Comparison of ENCODE assay signal across 1 cellular context in genomic region chr16:85393674-85394510, GRCh38.
TF ChIP-seq lines count a peak whose summit lies in the region.

No MANE protein-coding gene starts in this region.

TF ChIP-seq in HepG2, 621 proteins besides CTCF, POLR2A, EP300 and RAD21 (continued from another document):
- no peak for TF ChIP-seq GMEB1 (CRISPR knock-in tag; IDR thresholded peaks at IDR 0.05; ENCODE audit: borderline replicate concordance)
- no peak; the same call in 1 of the 2 replicates for TF ChIP-seq KDM5B (CRISPR knock-in tag; IDR thresholded peaks at IDR 0.05; ENCODE audit: borderline replicate concordance)
- peak; percentile 88 for TF ChIP-seq ZBTB7B (CRISPR knock-in tag; IDR thresholded peaks at IDR 0.05)
- TF ChIP-seq MIER2 (CRISPR knock-in tag; IDR thresholded peaks at IDR 0.05), result no peak
- no peak for TF ChIP-seq HIC2 (CRISPR knock-in tag; IDR thresholded peaks at IDR 0.05; ENCODE audit: low read depth)
- 0 out of 2 replicates have a peak, but pooled peaks have one; percentile 53 for TF ChIP-seq CHCHD3 (CRISPR knock-in tag; IDR thresholded peaks at IDR 0.05)
- no peak for TF ChIP-seq SP1 (IDR thresholded peaks at IDR 0.05)
- TF ChIP-seq SP1 (CRISPR knock-in tag; IDR thresholded peaks at IDR 0.05), result peak; percentile 25; the same call in 1 of the 2 replicates
- TF ChIP-seq NFYC (CRISPR knock-in tag; IDR thresholded peaks at IDR 0.05), result no peak
- peak; percentile 49; the same call in 1 of the 2 replicates for TF ChIP-seq ZFP91 (CRISPR knock-in tag; IDR thresholded peaks at IDR 0.05; ENCODE audit: borderline replicate concordance)
- peak; percentile 68; the same call in 1 of the 2 replicates for TF ChIP-seq ZNF572 (CRISPR knock-in tag; IDR thresholded peaks at IDR 0.05)
- TF ChIP-seq ZNF788 (CRISPR knock-in tag; IDR thresholded peaks at IDR 0.05; ENCODE audit: borderline replicate concordance), result 0 out of 2 replicates have a peak, but pooled peaks have one; percentile 3
- TF ChIP-seq ZBTB38 (CRISPR knock-in tag; IDR thresholded peaks at IDR 0.05), result no peak
- peak; percentile 48; the same call in 1 of the 2 replicates for TF ChIP-seq HNF1B (CRISPR knock-in tag; IDR thresholded peaks at IDR 0.05)
- TF ChIP-seq ZNF296 (CRISPR knock-in tag; conservative IDR thresholded peaks at IDR 0.05), result no peak
- no peak for TF ChIP-seq NR0B2 (CRISPR knock-in tag; IDR thresholded peaks at IDR 0.05)
- TF ChIP-seq TAF15 (IDR thresholded peaks at IDR 0.05; ENCODE audit: low read depth, low read length, poor library complexity, severe bottlenecking), result peak; percentile 90
- no peak for TF ChIP-seq PCBP1 (IDR thresholded peaks at IDR 0.05; ENCODE audit: borderline replicate concordance, low read depth, low read length)
- no peak for TF ChIP-seq TRAFD1 (CRISPR knock-in tag; IDR thresholded peaks at IDR 0.05; ENCODE audit: borderline replicate concordance)
- no peak for TF ChIP-seq CHD4 (IDR thresholded peaks at IDR 0.05; ENCODE audit: borderline replicate concordance, low read length)
- TF ChIP-seq HOXA3 (CRISPR knock-in tag; IDR thresholded peaks at IDR 0.05), result peak; percentile 38; the same call in 1 of the 2 replicates
- peak; percentile 56 for TF ChIP-seq ZNF687 (CRISPR knock-in tag; IDR thresholded peaks at IDR 0.05)
- TF ChIP-seq FOXO4 (CRISPR knock-in tag; conservative IDR thresholded peaks at IDR 0.05), result no peak
- no peak for TF ChIP-seq ZNF281 (CRISPR knock-in tag; IDR thresholded peaks at IDR 0.05; ENCODE audit: borderline replicate concordance)
- no peak for TF ChIP-seq ZBTB43 (CRISPR knock-in tag; conservative IDR thresholded peaks at IDR 0.05)
- no peak for TF ChIP-seq ZBTB20 (CRISPR knock-in tag; IDR thresholded peaks at IDR 0.05; ENCODE audit: borderline replicate concordance, low read depth)
- TF ChIP-seq TFDP1 (CRISPR knock-in tag; IDR thresholded peaks at IDR 0.05; ENCODE audit: borderline replicate concordance), result no peak
- peak; percentile 41; the same call in 1 of the 2 replicates for TF ChIP-seq ZFY (CRISPR knock-in tag; IDR thresholded peaks at IDR 0.05)
TF ChIP-seq in HepG2: peak in this region for 49.
